27 cellular contexts compared by ENCODE assay signal in the genomic region with DNA sequence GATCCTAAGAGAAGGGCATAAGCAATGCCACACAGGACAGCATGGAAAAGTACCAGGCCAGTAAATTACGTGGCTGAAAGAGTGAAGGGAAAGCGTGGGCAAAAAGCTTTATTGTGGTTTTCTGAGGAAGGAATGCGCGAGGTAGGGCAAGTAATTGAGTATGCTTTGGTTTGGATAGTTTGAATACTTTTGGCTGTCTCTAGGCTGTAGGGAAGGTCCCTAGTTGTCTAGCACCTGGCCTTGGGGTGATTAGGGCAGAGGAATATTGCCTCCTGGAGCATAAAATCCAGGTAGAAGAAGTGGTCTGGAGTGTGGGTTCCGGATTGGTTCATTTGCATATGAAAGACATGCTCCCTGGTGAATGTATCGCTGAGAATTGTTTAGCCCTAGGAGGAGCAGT. TPM values are rescaled to one million over a fixed set of nuclear protein-coding genes. Genes with fewer than 3 reads are reported as not detected.
DNase-seq lines count a peak whose midpoint lies in the region; ATAC-seq, FAIRE-seq and TF ChIP-seq lines count a peak whose summit lies in the region.
"Had no signal": no experiment of that assay in that cellular context is flagged by ENCODE, and none has a peak within 500 bp of the region (broad histone marks: within the 10 kb centered on the region; RNA-seq: fewer than 3 reads in every experiment).

No MANE protein-coding gene starts in this region.

- TF ChIP-seq RAD21 in HCT116 (IDR thresholded peaks at IDR 0.05; ENCODE audit: low read depth): no peak

- no peak overlapping the region for H3K27ac Mint-ChIP-seq in MCF 10A (ENCODE audit: low read depth, unreplicated experiment)
- no peak overlapping the region for H3K27ac Mint-ChIP-seq in naive thymus-derived CD8-positive, alpha-beta T cell
- H3K27ac Mint-ChIP-seq: CD14-positive monocyte; CD4-positive, alpha-beta T cell; CD8-positive, alpha-beta memory T cell; H9; HFFc6 had no signal

- H3K27me3 ChIP-seq in mammary epithelial cell (ENCODE audit: insufficient read depth, low read length) (no peaks in the 10 kb centered on the region), HCT116 (ENCODE audit: insufficient read depth, low read length) (no peaks in the 10 kb centered on the region), lower lobe of right lung (ENCODE audit: low read depth) (no peaks in the 10 kb centered on the region)
- H3K27me3 ChIP-seq: BE2C had no signal

- POLR2A ChIA-PET in MCF 10A (lab: Yijun Ruan, JAX): no interaction called here
- POLR2A ChIA-PET in HCT116 (lab: Charles Lee): no interaction called here
- POLR2A ChIA-PET in naive thymus-derived CD8-positive, alpha-beta T cell (lab: Charles Lee): no interaction called here

- intact Hi-C loops in mammary epithelial cell (cut with micrococcal nuclease) (no loop called here), MCF 10A (cut with micrococcal nuclease) (no loop called here), HCT116 (cut with micrococcal nuclease) (no loop called here), lower lobe of right lung (cut with DNase I) (no loop called here)

- CTCF ChIA-PET in mammary epithelial cell (lab: Charles Lee; ENCODE audit: low non-redundant PET) (no interaction called here), MCF 10A (lab: Yijun Ruan, JAX) (no interaction called here), HCT116 (lab: Charles Lee) (no interaction called here)

- peak; percentile 10 for DNase-seq in mammary epithelial cell
- no peak for DNase-seq in MCF 10A (ENCODE audit: unreplicated experiment)
- no peak for DNase-seq in HCT116 (ENCODE audit: low read depth, low spot score)
- DNase-seq in SW480 (ENCODE audit: low spot score): peak; percentile 88
- peak; percentile 29 for DNase-seq in urothelium cell line (ENCODE audit: low spot score)
- no peak for DNase-seq in lower lobe of right lung
- DNase-seq in naive thymus-derived CD8-positive, alpha-beta T cell: no peak
- DNase-seq: 8988T; ACHN; AML-193; BE2C; CD4-positive, alpha-beta T cell; CD8-positive, alpha-beta memory T cell; DMS 273 treated with DMSO at 0.1 percent for 48 hours; DMS79; EL; GF-D8; H9; HFFc6 had no signal

- H3K4me2 ChIP-seq in mammary epithelial cell (ENCODE audit: insufficient read depth, low read depth, low read length) (peak overlapping the region; percentile 3), HCT116 (ENCODE audit: low read length) (peak overlapping the region; percentile 53)
- H3K4me2 ChIP-seq: A549; BLaER1 treated with 17β-estradiol and CSF1 and Interleukin-3, amounts not matched to agents 10 nM and 100 nM had no signal

- TF ChIP-seq CTCF in mammary epithelial cell (conservative IDR thresholded peaks at IDR 0.05 in 1 of 2, IDR thresholded peaks at IDR 0.05 in 1 of 2; ENCODE audit: extremely low read depth in 1 of 2, insufficient read depth in 1 of 2, low read depth in 1 of 2, low read length in 2 of 2): no peak
- TF ChIP-seq CTCF in MCF 10A (IDR thresholded peaks at IDR 0.05; ENCODE audit: unreplicated experiment): no peak
- no peak for TF ChIP-seq CTCF in HCT116 (IDR thresholded peaks at IDR 0.05 in 2 of 3, conservative IDR thresholded peaks at IDR 0.05 in 1 of 3; ENCODE audit: borderline replicate concordance in 1 of 3, insufficient read depth in 1 of 3, low read depth in 2 of 3, low read length in 2 of 3)
- TF ChIP-seq CTCF in lower lobe of right lung (IDR thresholded peaks at IDR 0.05): no peak

- BruUV-seq in mammary epithelial cell (replicated peaks; lab: Mats Ljungman, UMichigan): no TSS peak
- BruUV-seq in MCF 10A (replicated peaks; lab: Mats Ljungman, UMichigan): no TSS peak
- BruUV-seq in HCT116 (replicated peaks; lab: Mats Ljungman, UMichigan): no TSS peak

- H3K4me1 ChIP-seq in mammary epithelial cell (ENCODE audit: insufficient read depth, low read length): peaks cover 4% of the 10 kb centered on the region
- peaks cover 7 to 10% of the 10 kb centered on the region in 2 experiments; a peak in 2 of 4 replicates for H3K4me1 ChIP-seq in HCT116 (ENCODE audit: control insufficient read depth in 1 of 2, insufficient read depth in 2 of 2, low read length in 2 of 2)
- H3K4me1 ChIP-seq in lower lobe of right lung: no peaks in the 10 kb centered on the region
- H3K4me1 ChIP-seq: A549; BE2C; BLaER1 treated with 17β-estradiol and CSF1 and Interleukin-3, amounts not matched to agents 10 nM and 100 nM had no signal

- H3K27ac ChIP-seq in mammary epithelial cell (ENCODE audit: insufficient read depth, low read depth, low read length): no peak overlapping the region
- no peak overlapping the region for H3K27ac ChIP-seq in HCT116 (ENCODE audit: low read depth, low read length)
- H3K27ac ChIP-seq in lower lobe of right lung: no peak overlapping the region
- H3K27ac ChIP-seq: A549; BLaER1 treated with 17β-estradiol and CSF1 and Interleukin-3, amounts not matched to agents 10 nM and 100 nM had no signal

- no peaks in the 10 kb centered on the region for H3K79me2 ChIP-seq in mammary epithelial cell (ENCODE audit: insufficient read depth, low read length)
- no peaks in the 10 kb centered on the region for H3K79me2 ChIP-seq in HCT116 (ENCODE audit: insufficient read depth, low read length)

- RAD21 ChIA-PET in HCT116 (lab: Charles Lee; ENCODE audit: low non-redundant PET in 1 of 2, low total read pairs in 2 of 2, uncharacterized antibody in 2 of 2, unreplicated experiment in 2 of 2): no interaction called here

- H3K27me3 Mint-ChIP-seq in MCF 10A (ENCODE audit: insufficient read depth, unreplicated experiment): peaks cover 51% of the 10 kb centered on the region
- H3K27me3 Mint-ChIP-seq in naive thymus-derived CD8-positive, alpha-beta T cell: no peaks in the 10 kb centered on the region
- H3K27me3 Mint-ChIP-seq: CD4-positive, alpha-beta T cell; CD8-positive, alpha-beta memory T cell had no signal

- H4K20me1 ChIP-seq in mammary epithelial cell (ENCODE audit: insufficient read depth, low read length): no peaks in the 10 kb centered on the region
- H4K20me1 ChIP-seq in HCT116 (ENCODE audit: insufficient read depth): no peaks in the 10 kb centered on the region
- H4K20me1 ChIP-seq: BLaER1 treated with 17β-estradiol and CSF1 and Interleukin-3, amounts not matched to agents 10 nM and 100 nM had no signal

- dilution Hi-C loops in mammary epithelial cell (cut with HindIII; ENCODE audit: low sequenced_read_pairs): no loop called here

- WGBS in mammary epithelial cell (ENCODE audit: low coverage, missing lambda C conversion rate): 34% methylated on average over 6 of the region's 6 CpGs

- peaks cover 17% of the 10 kb centered on the region for H3K9me3 Mint-ChIP-seq in MCF 10A (ENCODE audit: unreplicated experiment)
- peaks cover 0 to 9% (median 6%) of the 10 kb centered on the region in 9 donors for H3K9me3 Mint-ChIP-seq in naive thymus-derived CD8-positive, alpha-beta T cell
- H3K9me3 Mint-ChIP-seq: CD4-positive, alpha-beta T cell; HFFc6 had no signal

- in situ Hi-C loops in mammary epithelial cell (cut with MboI; ENCODE audit: low sequenced_read_pairs in 2 of 2): no loop called here

- H3K4me3 ChIP-seq in mammary epithelial cell (replicated peaks in 1 of 3; ENCODE audit: insufficient read depth in 1 of 3, low read depth in 2 of 3, low read length in 3 of 3) (no peak overlapping the region), HCT116 (replicated peaks in 1 of 2; ENCODE audit: low read depth in 1 of 2, low read length in 2 of 2) (no peak overlapping the region), lower lobe of right lung (no peak overlapping the region)
- H3K4me3 ChIP-seq: A549; BLaER1 treated with 17β-estradiol and CSF1 and Interleukin-3, amounts not matched to agents 10 nM and 100 nM had no signal

- H3K9me2 ChIP-seq in HCT116 (ENCODE audit: insufficient read depth): no peaks in the 10 kb centered on the region

- H3K4me1 Mint-ChIP-seq in MCF 10A (ENCODE audit: insufficient read depth, unreplicated experiment): no peaks in the 10 kb centered on the region
- H3K4me1 Mint-ChIP-seq in naive thymus-derived CD8-positive, alpha-beta T cell: no peaks in the 10 kb centered on the region
- H3K4me1 Mint-ChIP-seq: CD14-positive monocyte; CD8-positive, alpha-beta memory T cell had no signal

- no peak overlapping the region for H3K4me3 Mint-ChIP-seq in MCF 10A (ENCODE audit: unreplicated experiment)
- no peak overlapping the region for H3K4me3 Mint-ChIP-seq in naive thymus-derived CD8-positive, alpha-beta T cell
- H3K4me3 Mint-ChIP-seq: CD14-positive monocyte; CD4-positive, alpha-beta T cell; CD8-positive, alpha-beta memory T cell; H9; HFFc6 had no signal

- H3K9ac ChIP-seq in mammary epithelial cell (ENCODE audit: insufficient read depth, low read length): no peak overlapping the region
- no peak overlapping the region for H3K9ac ChIP-seq in HCT116 (ENCODE audit: low read length)
- H3K9ac ChIP-seq: BLaER1 treated with 17β-estradiol and CSF1 and Interleukin-3, amounts not matched to agents 10 nM and 100 nM had no signal

- no peak overlapping the region for H2AFZ ChIP-seq in mammary epithelial cell (ENCODE audit: low read depth, low read length)
- H2AFZ ChIP-seq in HCT116 (ENCODE audit: low read depth, low read length, poor library complexity, severe bottlenecking): peak overlapping the region; percentile 32

- H3K9me3 ChIP-seq in mammary epithelial cell (replicated peaks; ENCODE audit: insufficient read depth, low read length) (no peaks in the 10 kb centered on the region), HCT116 (ENCODE audit: control insufficient read depth in 1 of 2, insufficient read depth in 1 of 2, low read depth in 1 of 2, low read length in 2 of 2) (no peaks in the 10 kb centered on the region), lower lobe of right lung (no peaks in the 10 kb centered on the region)
- H3K9me3 ChIP-seq: A549, BE2C had no signal

- no peaks in the 10 kb centered on the region for H3K36me3 Mint-ChIP-seq in MCF 10A (ENCODE audit: insufficient read depth, unreplicated experiment)
- H3K36me3 Mint-ChIP-seq in naive thymus-derived CD8-positive, alpha-beta T cell: no peaks in the 10 kb centered on the region
- H3K36me3 Mint-ChIP-seq: CD14-positive monocyte; CD8-positive, alpha-beta memory T cell had no signal

- FAIRE-seq in urothelium cell line (lab: Jason Lieb, UNC): no peak
- FAIRE-seq: D721Med, GM12891, GM18507, H1 had no signal

- ATAC-seq in HCT116 (peak; percentile 64), HG02938 (IDR thresholded peaks at IDR 0.05; ENCODE audit: unreplicated experiment) (no peak), lower lobe of right lung (no peak)
- ATAC-seq in naive thymus-derived CD8-positive, alpha-beta T cell: no peak
- ATAC-seq: A549 had no signal

- no peak for TF ChIP-seq POLR2A in HCT116 (IDR thresholded peaks at IDR 0.05; ENCODE audit: borderline replicate concordance, extremely low read depth, insufficient read depth, insufficient read length)

- no peaks in the 10 kb centered on the region for H3K36me3 ChIP-seq in mammary epithelial cell (ENCODE audit: insufficient read depth, low read length)
- H3K36me3 ChIP-seq in HCT116 (ENCODE audit: control insufficient read depth in 1 of 2, insufficient read depth in 2 of 2, low read length in 2 of 2): no peaks in the 10 kb centered on the region
- no peaks in the 10 kb centered on the region for H3K36me3 ChIP-seq in lower lobe of right lung
- H3K36me3 ChIP-seq: BE2C; BLaER1 treated with 17β-estradiol and CSF1 and Interleukin-3, amounts not matched to agents 10 nM and 100 nM had no signal

RNA-seq across cellular contexts. Expression of a gene that starts 46.4 kb away (rescaled TPM):
- total RNA-seq in mammary epithelial cell: under 1 TPM; 0.31 to 0.33 TPM
- polyA plus RNA-seq in mammary epithelial cell: 0.05 TPM
- polyA minus RNA-seq in mammary epithelial cell: 0.16 TPM
- 4.7 and 5.8 TPM in 2 replicates for total RNA-seq in MCF 10A (2022)
- total RNA-seq in HCT116 (2021; ENCODE audit: unreplicated experiment): 8.7 TPM
- polyA plus RNA-seq in HCT116 (2012): 4.4 and 5.0 TPM in 2 replicates
- 0.12 TPM for total RNA-seq in lower lobe of right lung
- not detected for total RNA-seq in naive thymus-derived CD8-positive, alpha-beta T cell
- not detected for polyA plus RNA-seq in naive thymus-derived CD8-positive, alpha-beta T cell
- total RNA-seq: CD4-positive, alpha-beta T cell; HFFc6 had no signal
- polyA plus RNA-seq: CD14-positive monocyte; CD8-positive, alpha-beta memory T cell had no signal

Comparison
In these comparisons a context has a peak if more than half of its experiments do, and no peak if none do; other contexts are left out.
1. DNase-seq: peak in mammary epithelial cell (single experiment), SW480 (single experiment) and urothelium cell line (single experiment); none in MCF 10A (single experiment), HCT116 (single experiment), lower lobe of right lung (single experiment) and naive thymus-derived CD8-positive, alpha-beta T cell (0 of 10).